Comparison of ENCODE assay signal across 1 cellular context in the genomic region with DNA sequence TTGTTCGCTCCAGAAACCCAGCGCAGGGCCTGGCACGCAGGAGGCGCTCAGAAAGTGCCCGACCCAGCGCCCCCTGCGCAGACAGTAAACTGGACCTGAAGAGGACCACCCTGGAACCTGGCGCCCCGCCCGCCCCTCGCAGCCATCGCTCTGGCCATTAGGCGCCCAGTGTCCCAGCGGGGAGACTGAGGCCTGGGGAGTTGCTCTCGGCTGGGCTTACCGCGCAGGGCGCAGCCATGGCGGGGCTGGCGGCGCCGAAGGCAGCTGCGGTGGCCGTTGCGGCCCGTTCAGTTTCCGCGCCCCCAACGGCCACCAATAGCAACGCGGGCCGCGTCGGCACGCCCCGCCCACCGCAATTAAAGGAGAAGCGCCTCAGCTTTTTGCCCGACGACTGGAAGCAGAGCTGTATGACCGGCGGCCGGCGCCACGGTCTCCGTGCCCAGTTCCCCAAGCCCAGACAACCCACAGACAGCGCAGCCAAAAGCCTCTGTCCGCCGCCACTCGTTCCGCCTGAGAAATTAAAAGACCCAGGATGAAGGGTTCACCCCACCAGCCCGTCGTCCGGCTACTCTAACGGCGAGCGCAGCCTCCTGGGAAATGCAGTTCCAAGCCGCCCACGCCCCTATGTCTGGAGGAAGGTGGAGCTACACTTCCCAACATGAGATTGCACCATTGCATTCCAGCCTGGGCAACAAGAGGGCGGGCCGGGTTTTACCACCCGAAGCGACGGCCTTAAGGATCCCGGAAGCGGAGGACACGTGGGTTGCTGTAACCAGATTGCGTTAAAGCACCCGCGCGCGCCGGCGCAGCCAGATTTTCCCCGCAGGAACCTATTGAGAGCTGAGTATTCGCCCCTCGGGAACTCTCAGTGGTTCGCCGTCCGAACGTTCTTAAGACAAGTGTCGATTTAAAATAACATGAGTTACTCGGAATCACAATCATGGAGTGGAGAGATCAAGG.
A peak's percentile ranks its signal among the peaks of the same experiment; 100 is the strongest.
TF ChIP-seq lines count a peak whose summit lies in the region.

A gene (minus strand): TSS at position 289 of the 960 bp plus-strand sequence. CDS start 51 bp downstream, at position 238.

TF ChIP-seq in HepG2, 621 proteins besides CTCF, POLR2A, EP300 and RAD21 (continued from another document and continues in another):
- TF ChIP-seq, protein P1, sequence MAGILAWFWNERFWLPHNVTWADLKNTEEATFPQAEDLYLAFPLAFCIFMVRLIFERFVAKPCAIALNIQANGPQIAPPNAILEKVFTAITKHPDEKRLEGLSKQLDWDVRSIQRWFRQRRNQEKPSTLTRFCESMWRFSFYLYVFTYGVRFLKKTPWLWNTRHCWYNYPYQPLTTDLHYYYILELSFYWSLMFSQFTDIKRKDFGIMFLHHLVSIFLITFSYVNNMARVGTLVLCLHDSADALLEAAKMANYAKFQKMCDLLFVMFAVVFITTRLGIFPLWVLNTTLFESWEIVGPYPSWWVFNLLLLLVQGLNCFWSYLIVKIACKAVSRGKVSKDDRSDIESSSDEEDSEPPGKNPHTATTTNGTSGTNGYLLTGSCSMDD (CRISPR knock-in tag; IDR thresholded peaks at IDR 0.05): no peak
- peak; percentile 99 for TF ChIP-seq TEAD3 (CRISPR knock-in tag; optimal IDR thresholded peaks at IDR 0.05; ENCODE audit: borderline replicate concordance)
- TF ChIP-seq ZNF569 (CRISPR knock-in tag; IDR thresholded peaks at IDR 0.05; ENCODE audit: borderline replicate concordance): no peak
- peak; percentile 27; the same call in 1 of the 2 replicates for TF ChIP-seq HMG20B (CRISPR knock-in tag; conservative IDR thresholded peaks at IDR 0.05)
- no peak for TF ChIP-seq AGO2 (optimal IDR thresholded peaks at IDR 0.05; ENCODE audit: low read depth, low read length)
- no peak for TF ChIP-seq SOX6 (IDR thresholded peaks at IDR 0.05)
- TF ChIP-seq SOX6 (CRISPR knock-in tag; IDR thresholded peaks at IDR 0.05): peak; percentile 65; the same call in 1 of the 2 replicates
- TF ChIP-seq, protein P2, sequence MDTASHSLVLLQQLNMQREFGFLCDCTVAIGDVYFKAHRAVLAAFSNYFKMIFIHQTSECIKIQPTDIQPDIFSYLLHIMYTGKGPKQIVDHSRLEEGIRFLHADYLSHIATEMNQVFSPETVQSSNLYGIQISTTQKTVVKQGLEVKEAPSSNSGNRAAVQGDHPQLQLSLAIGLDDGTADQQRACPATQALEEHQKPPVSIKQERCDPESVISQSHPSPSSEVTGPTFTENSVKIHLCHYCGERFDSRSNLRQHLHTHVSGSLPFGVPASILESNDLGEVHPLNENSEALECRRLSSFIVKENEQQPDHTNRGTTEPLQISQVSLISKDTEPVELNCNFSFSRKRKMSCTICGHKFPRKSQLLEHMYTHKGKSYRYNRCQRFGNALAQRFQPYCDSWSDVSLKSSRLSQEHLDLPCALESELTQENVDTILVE (CRISPR knock-in tag; IDR thresholded peaks at IDR 0.05): peak; percentile 69; the same call in 1 of the 2 replicates
- TF ChIP-seq ZNF550 (CRISPR knock-in tag; IDR thresholded peaks at IDR 0.05; ENCODE audit: borderline replicate concordance): peak; percentile 13; the same call in 1 of the 2 replicates
- TF ChIP-seq ZNF383 (CRISPR knock-in tag; IDR thresholded peaks at IDR 0.05; ENCODE audit: borderline replicate concordance): no peak
- TF ChIP-seq ZNF605 (CRISPR knock-in tag; IDR thresholded peaks at IDR 0.05): peak; percentile 59; the same call in 1 of the 2 replicates
- TF ChIP-seq, protein P3, sequence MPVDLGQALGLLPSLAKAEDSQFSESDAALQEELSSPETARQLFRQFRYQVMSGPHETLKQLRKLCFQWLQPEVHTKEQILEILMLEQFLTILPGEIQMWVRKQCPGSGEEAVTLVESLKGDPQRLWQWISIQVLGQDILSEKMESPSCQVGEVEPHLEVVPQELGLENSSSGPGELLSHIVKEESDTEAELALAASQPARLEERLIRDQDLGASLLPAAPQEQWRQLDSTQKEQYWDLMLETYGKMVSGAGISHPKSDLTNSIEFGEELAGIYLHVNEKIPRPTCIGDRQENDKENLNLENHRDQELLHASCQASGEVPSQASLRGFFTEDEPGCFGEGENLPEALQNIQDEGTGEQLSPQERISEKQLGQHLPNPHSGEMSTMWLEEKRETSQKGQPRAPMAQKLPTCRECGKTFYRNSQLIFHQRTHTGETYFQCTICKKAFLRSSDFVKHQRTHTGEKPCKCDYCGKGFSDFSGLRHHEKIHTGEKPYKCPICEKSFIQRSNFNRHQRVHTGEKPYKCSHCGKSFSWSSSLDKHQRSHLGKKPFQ (CRISPR knock-in tag; IDR thresholded peaks at IDR 0.05; ENCODE audit: insufficient replicate concordance): peak; percentile 87
- TF ChIP-seq RFXAP (CRISPR knock-in tag; IDR thresholded peaks at IDR 0.05; ENCODE audit: borderline replicate concordance): peak; percentile 64; the same call in 1 of the 2 replicates
- peak; percentile 18; the same call in 1 of the 2 replicates for TF ChIP-seq ZC3H13 (CRISPR knock-in tag; IDR thresholded peaks at IDR 0.05)
- no peak for TF ChIP-seq EEA1 (CRISPR knock-in tag; IDR thresholded peaks at IDR 0.05; ENCODE audit: borderline replicate concordance)
- peak; percentile 10; the same call in 1 of the 2 replicates for TF ChIP-seq MEIS2 (CRISPR knock-in tag; IDR thresholded peaks at IDR 0.05)
- 0 out of 2 replicates have a peak, but pooled peaks have one; percentile 24 for TF ChIP-seq REL (CRISPR knock-in tag; conservative IDR thresholded peaks at IDR 0.05)
- TF ChIP-seq, protein P4, sequence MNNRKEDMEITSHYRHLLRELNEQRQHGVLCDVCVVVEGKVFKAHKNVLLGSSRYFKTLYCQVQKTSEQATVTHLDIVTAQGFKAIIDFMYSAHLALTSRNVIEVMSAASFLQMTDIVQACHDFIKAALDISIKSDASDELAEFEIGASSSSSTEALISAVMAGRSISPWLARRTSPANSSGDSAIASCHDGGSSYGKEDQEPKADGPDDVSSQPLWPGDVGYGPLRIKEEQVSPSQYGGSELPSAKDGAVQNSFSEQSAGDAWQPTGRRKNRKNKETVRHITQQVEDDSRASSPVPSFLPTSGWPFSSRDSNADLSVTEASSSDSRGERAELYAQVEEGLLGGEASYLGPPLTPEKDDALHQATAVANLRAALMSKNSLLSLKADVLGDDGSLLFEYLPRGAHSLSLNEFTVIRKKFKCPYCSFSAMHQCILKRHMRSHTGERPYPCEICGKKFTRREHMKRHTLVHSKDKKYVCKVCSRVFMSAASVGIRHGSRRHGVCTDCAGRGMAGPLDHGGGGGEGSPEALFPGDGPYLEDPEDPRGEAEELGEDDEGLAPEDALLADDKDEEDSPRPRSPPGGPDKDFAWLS (CRISPR knock-in tag; IDR thresholded peaks at IDR 0.05; ENCODE audit: borderline replicate concordance): no peak
- TF ChIP-seq, protein P5, sequence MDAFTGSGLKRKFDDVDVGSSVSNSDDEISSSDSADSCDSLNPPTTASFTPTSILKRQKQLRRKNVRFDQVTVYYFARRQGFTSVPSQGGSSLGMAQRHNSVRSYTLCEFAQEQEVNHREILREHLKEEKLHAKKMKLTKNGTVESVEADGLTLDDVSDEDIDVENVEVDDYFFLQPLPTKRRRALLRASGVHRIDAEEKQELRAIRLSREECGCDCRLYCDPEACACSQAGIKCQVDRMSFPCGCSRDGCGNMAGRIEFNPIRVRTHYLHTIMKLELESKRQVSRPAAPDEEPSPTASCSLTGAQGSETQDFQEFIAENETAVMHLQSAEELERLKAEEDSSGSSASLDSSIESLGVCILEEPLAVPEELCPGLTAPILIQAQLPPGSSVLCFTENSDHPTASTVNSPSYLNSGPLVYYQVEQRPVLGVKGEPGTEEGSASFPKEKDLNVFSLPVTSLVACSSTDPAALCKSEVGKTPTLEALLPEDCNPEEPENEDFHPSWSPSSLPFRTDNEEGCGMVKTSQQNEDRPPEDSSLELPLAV (CRISPR knock-in tag; conservative IDR thresholded peaks at IDR 0.05; ENCODE audit: low read depth): no peak
- TF ChIP-seq, protein P6, sequence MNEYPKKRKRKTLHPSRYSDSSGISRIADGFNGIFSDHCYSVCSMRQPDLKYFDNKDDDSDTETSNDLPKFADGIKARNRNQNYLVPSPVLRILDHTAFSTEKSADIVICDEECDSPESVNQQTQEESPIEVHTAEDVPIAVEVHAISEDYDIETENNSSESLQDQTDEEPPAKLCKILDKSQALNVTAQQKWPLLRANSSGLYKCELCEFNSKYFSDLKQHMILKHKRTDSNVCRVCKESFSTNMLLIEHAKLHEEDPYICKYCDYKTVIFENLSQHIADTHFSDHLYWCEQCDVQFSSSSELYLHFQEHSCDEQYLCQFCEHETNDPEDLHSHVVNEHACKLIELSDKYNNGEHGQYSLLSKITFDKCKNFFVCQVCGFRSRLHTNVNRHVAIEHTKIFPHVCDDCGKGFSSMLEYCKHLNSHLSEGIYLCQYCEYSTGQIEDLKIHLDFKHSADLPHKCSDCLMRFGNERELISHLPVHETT (CRISPR knock-in tag; conservative IDR thresholded peaks at IDR 0.05): no peak
- TF ChIP-seq, protein P7, sequence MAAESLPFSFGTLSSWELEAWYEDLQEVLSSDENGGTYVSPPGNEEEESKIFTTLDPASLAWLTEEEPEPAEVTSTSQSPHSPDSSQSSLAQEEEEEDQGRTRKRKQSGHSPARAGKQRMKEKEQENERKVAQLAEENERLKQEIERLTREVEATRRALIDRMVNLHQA (CRISPR knock-in tag; IDR thresholded peaks at IDR 0.05): no peak
- no peak for TF ChIP-seq FLYWCH1 (CRISPR knock-in tag; IDR thresholded peaks at IDR 0.05)
- no peak for TF ChIP-seq ZNF629 (CRISPR knock-in tag; conservative IDR thresholded peaks at IDR 0.05)
- no peak for TF ChIP-seq ZNF180 (CRISPR knock-in tag; IDR thresholded peaks at IDR 0.05; ENCODE audit: borderline replicate concordance, low read depth)
- TF ChIP-seq ZNF124 (CRISPR knock-in tag; IDR thresholded peaks at IDR 0.05): no peak
- TF ChIP-seq SIN3B (IDR thresholded peaks at IDR 0.05; ENCODE audit: low read length): peak; percentile 95
- TF ChIP-seq ZNF296 (CRISPR knock-in tag; conservative IDR thresholded peaks at IDR 0.05): no peak
- TF ChIP-seq, protein P8, sequence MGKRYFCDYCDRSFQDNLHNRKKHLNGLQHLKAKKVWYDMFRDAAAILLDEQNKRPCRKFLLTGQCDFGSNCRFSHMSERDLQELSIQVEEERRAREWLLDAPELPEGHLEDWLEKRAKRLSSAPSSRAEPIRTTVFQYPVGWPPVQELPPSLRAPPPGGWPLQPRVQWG (CRISPR knock-in tag; IDR thresholded peaks at IDR 0.05; ENCODE audit: borderline replicate concordance, low read depth): no peak
- no peak for TF ChIP-seq MIER2 (CRISPR knock-in tag; IDR thresholded peaks at IDR 0.05)
- TF ChIP-seq ZNF282 (IDR thresholded peaks at IDR 0.05; ENCODE audit: partially characterized antibody): no peak
- TF ChIP-seq, protein P9, sequence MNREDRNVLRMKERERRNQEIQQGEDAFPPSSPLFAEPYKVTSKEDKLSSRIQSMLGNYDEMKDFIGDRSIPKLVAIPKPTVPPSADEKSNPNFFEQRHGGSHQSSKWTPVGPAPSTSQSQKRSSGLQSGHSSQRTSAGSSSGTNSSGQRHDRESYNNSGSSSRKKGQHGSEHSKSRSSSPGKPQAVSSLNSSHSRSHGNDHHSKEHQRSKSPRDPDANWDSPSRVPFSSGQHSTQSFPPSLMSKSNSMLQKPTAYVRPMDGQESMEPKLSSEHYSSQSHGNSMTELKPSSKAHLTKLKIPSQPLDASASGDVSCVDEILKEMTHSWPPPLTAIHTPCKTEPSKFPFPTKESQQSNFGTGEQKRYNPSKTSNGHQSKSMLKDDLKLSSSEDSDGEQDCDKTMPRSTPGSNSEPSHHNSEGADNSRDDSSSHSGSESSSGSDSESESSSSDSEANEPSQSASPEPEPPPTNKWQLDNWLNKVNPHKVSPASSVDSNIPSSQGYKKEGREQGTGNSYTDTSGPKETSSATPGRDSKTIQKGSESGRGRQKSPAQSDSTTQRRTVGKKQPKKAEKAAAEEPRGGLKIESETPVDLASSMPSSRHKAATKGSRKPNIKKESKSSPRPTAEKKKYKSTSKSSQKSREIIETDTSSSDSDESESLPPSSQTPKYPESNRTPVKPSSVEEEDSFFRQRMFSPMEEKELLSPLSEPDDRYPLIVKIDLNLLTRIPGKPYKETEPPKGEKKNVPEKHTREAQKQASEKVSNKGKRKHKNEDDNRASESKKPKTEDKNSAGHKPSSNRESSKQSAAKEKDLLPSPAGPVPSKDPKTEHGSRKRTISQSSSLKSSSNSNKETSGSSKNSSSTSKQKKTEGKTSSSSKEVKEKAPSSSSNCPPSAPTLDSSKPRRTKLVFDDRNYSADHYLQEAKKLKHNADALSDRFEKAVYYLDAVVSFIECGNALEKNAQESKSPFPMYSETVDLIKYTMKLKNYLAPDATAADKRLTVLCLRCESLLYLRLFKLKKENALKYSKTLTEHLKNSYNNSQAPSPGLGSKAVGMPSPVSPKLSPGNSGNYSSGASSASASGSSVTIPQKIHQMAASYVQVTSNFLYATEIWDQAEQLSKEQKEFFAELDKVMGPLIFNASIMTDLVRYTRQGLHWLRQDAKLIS (CRISPR knock-in tag; IDR thresholded peaks at IDR 0.05): no peak
- no peak for TF ChIP-seq TBL1XR1 (IDR thresholded peaks at IDR 0.05; ENCODE audit: borderline replicate concordance, low read length, partially characterized antibody)
- TF ChIP-seq RAD51 (IDR thresholded peaks at IDR 0.05; ENCODE audit: borderline replicate concordance): no peak
- no peak for TF ChIP-seq MTA3 (CRISPR knock-in tag; IDR thresholded peaks at IDR 0.05)
- peak; percentile 49; the same call in 1 of the 2 replicates for TF ChIP-seq NCOR1 (IDR thresholded peaks at IDR 0.05; ENCODE audit: borderline replicate concordance, low read length)
- TF ChIP-seq, protein P10, sequence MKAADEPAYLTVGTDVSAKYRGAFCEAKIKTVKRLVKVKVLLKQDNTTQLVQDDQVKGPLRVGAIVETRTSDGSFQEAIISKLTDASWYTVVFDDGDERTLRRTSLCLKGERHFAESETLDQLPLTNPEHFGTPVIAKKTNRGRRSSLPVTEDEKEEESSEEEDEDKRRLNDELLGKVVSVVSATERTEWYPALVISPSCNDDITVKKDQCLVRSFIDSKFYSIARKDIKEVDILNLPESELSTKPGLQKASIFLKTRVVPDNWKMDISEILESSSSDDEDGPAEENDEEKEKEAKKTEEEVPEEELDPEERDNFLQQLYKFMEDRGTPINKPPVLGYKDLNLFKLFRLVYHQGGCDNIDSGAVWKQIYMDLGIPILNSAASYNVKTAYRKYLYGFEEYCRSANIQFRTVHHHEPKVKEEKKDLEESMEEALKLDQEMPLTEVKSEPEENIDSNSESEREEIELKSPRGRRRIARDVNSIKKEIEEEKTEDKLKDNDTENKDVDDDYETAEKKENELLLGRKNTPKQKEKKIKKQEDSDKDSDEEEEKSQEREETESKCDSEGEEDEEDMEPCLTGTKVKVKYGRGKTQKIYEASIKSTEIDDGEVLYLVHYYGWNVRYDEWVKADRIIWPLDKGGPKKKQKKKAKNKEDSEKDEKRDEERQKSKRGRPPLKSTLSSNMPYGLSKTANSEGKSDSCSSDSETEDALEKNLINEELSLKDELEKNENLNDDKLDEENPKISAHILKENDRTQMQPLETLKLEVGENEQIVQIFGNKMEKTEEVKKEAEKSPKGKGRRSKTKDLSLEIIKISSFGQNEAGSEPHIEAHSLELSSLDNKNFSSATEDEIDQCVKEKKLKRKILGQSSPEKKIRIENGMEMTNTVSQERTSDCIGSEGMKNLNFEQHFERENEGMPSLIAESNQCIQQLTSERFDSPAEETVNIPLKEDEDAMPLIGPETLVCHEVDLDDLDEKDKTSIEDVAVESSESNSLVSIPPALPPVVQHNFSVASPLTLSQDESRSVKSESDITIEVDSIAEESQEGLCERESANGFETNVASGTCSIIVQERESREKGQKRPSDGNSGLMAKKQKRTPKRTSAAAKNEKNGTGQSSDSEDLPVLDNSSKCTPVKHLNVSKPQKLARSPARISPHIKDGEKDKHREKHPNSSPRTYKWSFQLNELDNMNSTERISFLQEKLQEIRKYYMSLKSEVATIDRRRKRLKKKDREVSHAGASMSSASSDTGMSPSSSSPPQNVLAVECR (CRISPR knock-in tag; IDR thresholded peaks at IDR 0.05; ENCODE audit: borderline replicate concordance): peak; percentile 98
